Comparison of ENCODE assay signal across 26 cellular contexts in genomic region chr2:71629273-71629672, GRCh38.
"Had no signal": no experiment of that assay in that cellular context is flagged by ENCODE, and none has a peak within 500 bp of the region (broad histone marks: within the 10 kb centered on the region; RNA-seq: fewer than 3 reads in every experiment).

No MANE protein-coding gene starts in this region.

- H3K36me3 ChIP-seq: left lung, prostate gland, right atrium auricular region, stomach, tibial artery had no signal

- H3K4me2 ChIP-seq: smooth muscle cell had no signal

- H3K79me2 ChIP-seq: parathyroid adenoma had no signal

- ATAC-seq: foreskin keratinocyte; left cardiac atrium; left lung; mucosa of descending colon; natural killer cell treated with Interleukin-12 subunit alpha and Interleukin-12 subunit beta and Interleukin-15 and Interleukin-18, amount 100 ng/mL, for 72 hours; sciatic nerve; stimulated activated effector memory CD8-positive, alpha-beta T cell treated with anti-CD3 and anti-CD28 coated beads, Interleukin-12 subunit alpha, Interleukin-12 subunit beta, amount 100 ng/mL, for 72 hours had no signal

- H3K9ac ChIP-seq: parathyroid adenoma had no signal

- H3K4me1 ChIP-seq: foreskin keratinocyte, parathyroid adenoma, prostate gland, testis, tibial artery had no signal

- DNase-seq: central memory CD4-positive, alpha-beta T cell; effector CD8-positive, alpha-beta T cell; endodermal cell; foreskin keratinocyte; glutamatergic neuron; heart right ventricle; hippocampal formation; left cardiac atrium; left lung; mucosa of descending colon; naive B cell; stimulated activated CD4-positive, alpha-beta T cell treated with anti-CD3 and anti-CD28 coated beads, Interleukin-2, amount 100 ng/mL, for 24 hours; stimulated activated CD4-positive, alpha-beta T cell treated with anti-CD3 and anti-CD28 coated beads, Interleukin-4, amount 100 ng/mL, for 24 hours; stimulated activated naive CD4-positive, alpha-beta T cell treated with Interleukin-2 at 50 U/mL for 16 hours; stomach; testis; tibial artery had no signal

- H3K9me3 ChIP-seq: esophagus muscularis mucosa, left lung, mucosa of descending colon, prostate gland, testis, tibial artery had no signal

- H3K27me3 ChIP-seq: esophagus muscularis mucosa, heart right ventricle, left lung, right atrium auricular region, stomach, testis, tibial artery had no signal

- H3K4me3 ChIP-seq: esophagus muscularis mucosa, heart right ventricle, left lung, lung, mucosa of descending colon, prostate gland, right atrium auricular region, smooth muscle cell, stomach, testis, tibial artery had no signal

- H2AFZ ChIP-seq: parathyroid adenoma had no signal

- H3K27ac ChIP-seq: esophagus muscularis mucosa, foreskin keratinocyte, parathyroid adenoma, prostate gland, right atrium auricular region, testis, tibial artery had no signal
